29 cellular contexts compared by ENCODE assay signal in the genomic region with DNA sequence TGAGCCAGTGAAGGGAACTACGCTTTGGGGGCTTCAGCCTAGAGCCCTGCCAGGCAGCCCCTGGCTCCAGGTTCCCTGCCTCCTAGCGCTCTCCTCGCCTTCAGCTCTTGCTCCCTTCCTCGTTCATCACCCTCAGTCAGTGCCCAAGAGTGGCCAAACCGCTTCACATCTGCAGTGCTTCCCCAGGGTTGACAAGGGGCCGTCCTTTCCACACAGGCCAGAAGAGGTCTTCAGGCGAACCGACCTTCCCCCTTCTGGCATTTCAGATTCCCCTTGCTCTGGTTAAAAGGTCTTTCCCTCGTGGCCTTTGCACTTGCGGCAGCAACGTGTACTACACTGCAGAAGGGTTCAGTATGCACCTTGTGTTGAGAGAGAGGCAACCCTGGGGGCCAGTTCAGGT. TPM values are rescaled to one million over a fixed set of nuclear protein-coding genes. Genes with fewer than 3 reads are reported as not detected.
DNase-seq lines count a peak whose midpoint lies in the region; ATAC-seq and TF ChIP-seq lines count a peak whose summit lies in the region.
"Had no signal": no experiment of that assay in that cellular context is flagged by ENCODE, and none has a peak within 500 bp of the region (broad histone marks: within the 10 kb centered on the region; RNA-seq: fewer than 3 reads in every experiment).

No MANE protein-coding gene starts in this region.

- peaks cover 18% of the 10 kb centered on the region for H3K27me3 Mint-ChIP-seq in activated naive CD8-positive, alpha-beta T cell treated with anti-CD3 and anti-CD28 coated beads, Interleukin-2, amount 10 ng/mL, durations not matched to agents 7 days and 5 days
- peaks cover 14% of the 10 kb centered on the region for H3K27me3 Mint-ChIP-seq in activated naive CD8-positive, alpha-beta T cell treated with anti-CD3 and anti-CD28 coated beads, Interleukin-2, amount 50 U/mL, for 24 hours
- H3K27me3 Mint-ChIP-seq in endodermal cell (ENCODE audit: insufficient read depth) = peaks cover 20% of the 10 kb centered on the region
- peaks cover 13 to 21% of the 10 kb centered on the region in 2 donors for H3K27me3 Mint-ChIP-seq in stimulated activated naive B cell treated with anti-CD40 and anti-IgM and Interleukin-4, amounts not matched to agents 10 μg/mL and 1 μg/mL and 100 μg/mL, for 72 hours

- no peak for TF ChIP-seq CTCF in endodermal cell (conservative IDR thresholded peaks at IDR 0.05)

- H3K27ac Mint-ChIP-seq in activated naive CD8-positive, alpha-beta T cell treated with anti-CD3 and anti-CD28 coated beads, Interleukin-2, amount 10 ng/mL, durations not matched to agents 7 days and 5 days = no peak overlapping the region
- no peak overlapping the region for H3K27ac Mint-ChIP-seq in activated naive CD8-positive, alpha-beta T cell treated with anti-CD3 and anti-CD28 coated beads, Interleukin-2, amount 50 U/mL, for 24 hours
- H3K27ac Mint-ChIP-seq in endodermal cell = no peak overlapping the region
- H3K27ac Mint-ChIP-seq in stimulated activated naive B cell treated with anti-CD40 and anti-IgM and Interleukin-4, amounts not matched to agents 10 μg/mL and 1 μg/mL and 100 μg/mL, for 72 hours = no peak overlapping the region
- H3K27ac Mint-ChIP-seq: activated CD8-positive, alpha-beta memory T cell treated with anti-CD3 and anti-CD28 coated beads, Interleukin-2, amount 10 ng/mL, durations not matched to agents 7 days and 5 days; T-cell had no signal

- no peak overlapping the region for H3K27ac ChIP-seq in endodermal cell (ENCODE audit: low read depth, low read length)
- H3K27ac ChIP-seq: psoas muscle, SJCRH30, thoracic aorta, uterus had no signal

- no peak for ATAC-seq in activated naive CD8-positive, alpha-beta T cell treated with anti-CD3 and anti-CD28 coated beads, Interleukin-2, amount 10 ng/mL, durations not matched to agents 7 days and 5 days (ENCODE audit: low read depth)
- ATAC-seq in activated naive CD8-positive, alpha-beta T cell treated with anti-CD3 and anti-CD28 coated beads, Interleukin-2, amount 50 U/mL, for 24 hours = no peak
- ATAC-seq in sciatic nerve (no peak), GM18511 (IDR thresholded peaks at IDR 0.05; ENCODE audit: unreplicated experiment) (no peak)
- no peak for ATAC-seq in stimulated activated naive B cell treated with anti-CD40 and anti-IgM and Interleukin-4, amounts not matched to agents 10 μg/mL and 1 μg/mL and 100 μg/mL, for 72 hours (replicated peaks)
- ATAC-seq: activated CD8-positive, alpha-beta memory T cell treated with anti-CD3 and anti-CD28 coated beads, Interleukin-2, amount 10 ng/mL, durations not matched to agents 7 days and 5 days; gastrocnemius medialis; HCT116; K562; psoas muscle; T-cell had no signal

- WGBS in endodermal cell (ENCODE audit: insufficient coverage in 1 of 2, insufficient read length in 1 of 2), 2 experiments = 87 to 94% methylated on average over 10 to 11 of the region's 11 CpGs

- intact Hi-C loops in sciatic nerve (cut with DNase I) = loop anchor here (10.0 kb wide), 1 partner anchor 153 kb away; no protein-coding TSS in a partner anchor

- peak; percentile 17 for DNase-seq in activated naive CD8-positive, alpha-beta T cell treated with anti-CD3 and anti-CD28 coated beads, Interleukin-2, amount 10 ng/mL, durations not matched to agents 7 days and 5 days
- DNase-seq in activated naive CD8-positive, alpha-beta T cell treated with anti-CD3 and anti-CD28 coated beads, Interleukin-2, amount 50 U/mL, for 24 hours = no peak
- DNase-seq in H7 (peak; percentile 39), endodermal cell (peak; percentile 54), sciatic nerve (ENCODE audit: low spot score) (peak; percentile 50), NOMO-1 (lab: John Stamatoyannopoulos, UW; ENCODE audit: unreplicated experiment in 2 of 2) (no peak)
- no peak for DNase-seq in stimulated activated naive B cell treated with anti-CD40 and anti-IgM and Interleukin-4, amounts not matched to agents 10 μg/mL and 1 μg/mL and 100 μg/mL, for 72 hours
- DNase-seq: activated CD4-positive, alpha-beta T cell treated with anti-CD3 and anti-CD28 coated beads, Interleukin-2, amount 50 U/mL, for 1 hour; activated CD4-positive, CD25-positive, alpha-beta regulatory T cell; activated CD8-positive, alpha-beta memory T cell treated with anti-CD3 and anti-CD28 coated beads, Interleukin-2, amount 10 ng/mL, durations not matched to agents 7 days and 5 days; activated T-cell treated with anti-CD3 and anti-CD28 coated beads, Interleukin-2, amount 50 U/mL, for 48 hours; Calu3; DMS79 treated with DMSO at 0.1 percent for 48 hours; gastrocnemius medialis; GF-D8; mesendoderm; NCI-H1092; NCI-H446; SJCRH30; stimulated activated naive CD4-positive, alpha-beta T cell; uterus had no signal

- H3K4me1 ChIP-seq in endodermal cell (ENCODE audit: control insufficient read depth, insufficient read depth, low read length) = no peaks in the 10 kb centered on the region
- H3K4me1 ChIP-seq: SJCRH30 had no signal

- H3K27me3 ChIP-seq in H7 (ENCODE audit: control insufficient read depth, insufficient read depth, low read length) (peaks cover 18% of the 10 kb centered on the region), endodermal cell (ENCODE audit: control insufficient read depth, insufficient read depth, low read length, poor library complexity, severe bottlenecking) (peaks cover 19% of the 10 kb centered on the region)
- H3K27me3 ChIP-seq: gastrocnemius medialis, SJCRH30, uterus had no signal

- peaks cover 35% of the 10 kb centered on the region for H3K36me3 Mint-ChIP-seq in activated naive CD8-positive, alpha-beta T cell treated with anti-CD3 and anti-CD28 coated beads, Interleukin-2, amount 10 ng/mL, durations not matched to agents 7 days and 5 days
- peaks cover 16% of the 10 kb centered on the region for H3K36me3 Mint-ChIP-seq in activated naive CD8-positive, alpha-beta T cell treated with anti-CD3 and anti-CD28 coated beads, Interleukin-2, amount 50 U/mL, for 24 hours (ENCODE audit: low read depth)
- peaks cover 50% of the 10 kb centered on the region for H3K36me3 Mint-ChIP-seq in endodermal cell (ENCODE audit: low read depth)
- peaks cover 33 to 46% of the 10 kb centered on the region in 2 donors for H3K36me3 Mint-ChIP-seq in stimulated activated naive B cell treated with anti-CD40 and anti-IgM and Interleukin-4, amounts not matched to agents 10 μg/mL and 1 μg/mL and 100 μg/mL, for 72 hours

- H3K36me3 ChIP-seq in H7 (replicated peaks; ENCODE audit: control insufficient read depth, insufficient read depth, low read length) (no peaks in the 10 kb centered on the region; the same call in 1 of the 2 replicates), endodermal cell (ENCODE audit: control insufficient read depth, insufficient read depth, low read length) (peaks cover 29% of the 10 kb centered on the region)
- H3K36me3 ChIP-seq: uterus had no signal

- POLR2A ChIA-PET in activated naive CD8-positive, alpha-beta T cell treated with anti-CD3 and anti-CD28 coated beads, Interleukin-2, amount 10 ng/mL, durations not matched to agents 7 days and 5 days (lab: Charles Lee) = no interaction called here

- H3K4me1 Mint-ChIP-seq in activated naive CD8-positive, alpha-beta T cell treated with anti-CD3 and anti-CD28 coated beads, Interleukin-2, amount 10 ng/mL, durations not matched to agents 7 days and 5 days = peaks cover 29% of the 10 kb centered on the region
- H3K4me1 Mint-ChIP-seq in activated naive CD8-positive, alpha-beta T cell treated with anti-CD3 and anti-CD28 coated beads, Interleukin-2, amount 50 U/mL, for 24 hours = peaks cover 27% of the 10 kb centered on the region
- peaks cover 32% of the 10 kb centered on the region for H3K4me1 Mint-ChIP-seq in endodermal cell
- H3K4me1 Mint-ChIP-seq in stimulated activated naive B cell treated with anti-CD40 and anti-IgM and Interleukin-4, amounts not matched to agents 10 μg/mL and 1 μg/mL and 100 μg/mL, for 72 hours = peaks cover 23 to 38% of the 10 kb centered on the region in 2 donors

- no peak overlapping the region for H3K4me3 ChIP-seq in H7 (ENCODE audit: insufficient read depth, low read depth, low read length)
- no peak overlapping the region for H3K4me3 ChIP-seq in endodermal cell (ENCODE audit: low read length)
- H3K4me3 ChIP-seq: gastrocnemius medialis, K562, psoas muscle, SJCRH30, skin epidermis, thoracic aorta, uterus had no signal

- no peaks in the 10 kb centered on the region for H3K9me3 Mint-ChIP-seq in activated naive CD8-positive, alpha-beta T cell treated with anti-CD3 and anti-CD28 coated beads, Interleukin-2, amount 10 ng/mL, durations not matched to agents 7 days and 5 days
- H3K9me3 Mint-ChIP-seq in activated naive CD8-positive, alpha-beta T cell treated with anti-CD3 and anti-CD28 coated beads, Interleukin-2, amount 50 U/mL, for 24 hours = no peaks in the 10 kb centered on the region
- H3K9me3 Mint-ChIP-seq in endodermal cell = no peaks in the 10 kb centered on the region
- no peaks in the 10 kb centered on the region for H3K9me3 Mint-ChIP-seq in stimulated activated naive B cell treated with anti-CD40 and anti-IgM and Interleukin-4, amounts not matched to agents 10 μg/mL and 1 μg/mL and 100 μg/mL, for 72 hours
- H3K9me3 Mint-ChIP-seq: T-cell had no signal

- H3K9ac ChIP-seq in endodermal cell (ENCODE audit: extremely low read depth, low read length, poor library complexity, severe bottlenecking) = no peak overlapping the region

- H3K9me3 ChIP-seq in endodermal cell (ENCODE audit: control insufficient read depth, low read length) = no peaks in the 10 kb centered on the region
- H3K9me3 ChIP-seq: gastrocnemius medialis, psoas muscle, thoracic aorta, uterus had no signal

- H3K4me3 Mint-ChIP-seq in activated naive CD8-positive, alpha-beta T cell treated with anti-CD3 and anti-CD28 coated beads, Interleukin-2, amount 10 ng/mL, durations not matched to agents 7 days and 5 days = no peak overlapping the region
- H3K4me3 Mint-ChIP-seq in activated naive CD8-positive, alpha-beta T cell treated with anti-CD3 and anti-CD28 coated beads, Interleukin-2, amount 50 U/mL, for 24 hours = no peak overlapping the region
- H3K4me3 Mint-ChIP-seq in endodermal cell = no peak overlapping the region
- no peak overlapping the region for H3K4me3 Mint-ChIP-seq in stimulated activated naive B cell treated with anti-CD40 and anti-IgM and Interleukin-4, amounts not matched to agents 10 μg/mL and 1 μg/mL and 100 μg/mL, for 72 hours
- H3K4me3 Mint-ChIP-seq: activated CD8-positive, alpha-beta memory T cell treated with anti-CD3 and anti-CD28 coated beads, Interleukin-2, amount 10 ng/mL, durations not matched to agents 7 days and 5 days; T-cell had no signal

RNA-seq across cellular contexts. Expression of a gene that starts 4.1 kb away (rescaled TPM):
- total RNA-seq in activated naive CD8-positive, alpha-beta T cell treated with anti-CD3 and anti-CD28 coated beads, Interleukin-2, amount 10 ng/mL, durations not matched to agents 7 days and 5 days = 1 to 10 TPM; 1.3 to 2.3 TPM
- total RNA-seq in H7 (2014; rRNA removed; shearing (Covaris generic)) = 5.3 and 5.6 TPM in 2 replicates
- 1 to 10 TPM; 1.9 to 2.5 TPM for total RNA-seq in endodermal cell
- 3.0 TPM for polyA plus RNA-seq in endodermal cell (2013, experiment 1 of 2)
- 2.8 TPM for polyA plus RNA-seq in endodermal cell (2013, experiment 2 of 2)
- total RNA-seq in sciatic nerve = 58.6 TPM
- total RNA-seq: A172, Calu3, SJCRH30 had no signal
- polyA plus RNA-seq: K562 had no signal

RNA-seq across cellular contexts. Expression of a gene that starts 15.3 kb away (rescaled TPM):
- 10 to 100 TPM; 17.8 to 20.6 TPM for total RNA-seq in activated naive CD8-positive, alpha-beta T cell treated with anti-CD3 and anti-CD28 coated beads, Interleukin-2, amount 10 ng/mL, durations not matched to agents 7 days and 5 days
- total RNA-seq in H7 (2014; rRNA removed; shearing (Covaris generic)) = 28.9 and 31.3 TPM in 2 replicates
- total RNA-seq in endodermal cell (10 to 100 TPM; 18.4 to 20.5 TPM), sciatic nerve (13.7 TPM)
- polyA plus RNA-seq in endodermal cell (2013, experiment 1 of 2) = 17.3 TPM
- 18.8 TPM for polyA plus RNA-seq in endodermal cell (2013, experiment 2 of 2)

Comparison
In these comparisons a context has a peak if more than half of its experiments do, and no peak if none do; other contexts are left out.
1. DNase-seq: peak in activated naive CD8-positive, alpha-beta T cell treated with anti-CD3 and anti-CD28 coated beads, Interleukin-2, amount 10 ng/mL, durations not matched to agents 7 days and 5 days (single experiment), H7 (single experiment), endodermal cell (single experiment) and sciatic nerve (single experiment); none in activated naive CD8-positive, alpha-beta T cell treated with anti-CD3 and anti-CD28 coated beads, Interleukin-2, amount 50 U/mL, for 24 hours (single experiment), stimulated activated naive B cell treated with anti-CD40 and anti-IgM and Interleukin-4, amounts not matched to agents 10 μg/mL and 1 μg/mL and 100 μg/mL, for 72 hours (single experiment) and NOMO-1 (0 of 2).